1 cellular context compared by ENCODE assay signal in the genomic region with DNA sequence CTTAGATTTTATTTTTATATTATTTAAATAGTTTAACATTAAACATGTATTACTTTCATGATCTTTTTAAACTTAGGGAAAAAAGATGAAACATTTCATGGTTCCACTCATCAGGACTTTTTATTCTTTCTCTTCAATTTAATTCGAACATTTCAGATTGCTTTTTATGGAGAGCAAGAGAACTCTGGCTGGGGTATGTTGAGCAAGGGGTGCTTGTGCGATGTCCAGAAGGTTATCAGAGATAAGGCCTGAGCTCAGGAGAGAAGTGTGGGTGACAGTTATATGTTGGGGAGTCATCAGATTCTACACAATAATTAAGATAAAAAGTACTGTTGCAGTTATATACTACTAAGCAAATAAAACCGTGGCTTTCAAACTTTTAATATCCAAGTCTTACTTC.
TF ChIP-seq lines count a peak whose summit lies in the region.

No MANE protein-coding gene starts in this region.

TF ChIP-seq in K562, 482 proteins besides CTCF, POLR2A, EP300 and RAD21 (continues in another document):
- TF ChIP-seq TRIM24 (IDR thresholded peaks at IDR 0.05) = peak in 1 of 2 experiments; percentile 46; a peak in 1 of 4 replicates
- no peak for TF ChIP-seq TEAD2 (tag; IDR thresholded peaks at IDR 0.05)
- TF ChIP-seq, protein P1, sequence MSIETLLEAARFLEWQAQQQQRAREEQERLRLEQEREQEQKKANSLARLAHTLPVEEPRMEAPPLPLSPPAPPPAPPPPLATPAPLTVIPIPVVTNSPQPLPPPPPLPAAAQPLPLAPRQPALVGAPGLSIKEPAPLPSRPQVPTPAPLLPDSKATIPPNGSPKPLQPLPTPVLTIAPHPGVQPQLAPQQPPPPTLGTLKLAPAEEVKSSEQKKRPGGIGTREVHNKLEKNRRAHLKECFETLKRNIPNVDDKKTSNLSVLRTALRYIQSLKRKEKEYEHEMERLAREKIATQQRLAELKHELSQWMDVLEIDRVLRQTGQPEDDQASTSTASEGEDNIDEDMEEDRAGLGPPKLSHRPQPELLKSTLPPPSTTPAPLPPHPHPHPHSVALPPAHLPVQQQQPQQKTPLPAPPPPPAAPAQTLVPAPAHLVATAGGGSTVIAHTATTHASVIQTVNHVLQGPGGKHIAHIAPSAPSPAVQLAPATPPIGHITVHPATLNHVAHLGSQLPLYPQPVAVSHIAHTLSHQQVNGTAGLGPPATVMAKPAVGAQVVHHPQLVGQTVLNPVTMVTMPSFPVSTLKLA (conservative IDR thresholded peaks at IDR 0.05) = no peak
- peak in 1 of 2 experiments; percentile 82; a peak in 2 of 4 replicates for TF ChIP-seq RCOR1 (IDR thresholded peaks at IDR 0.05; ENCODE audit: borderline replicate concordance in 1 of 2, low read depth in 2 of 2, low read length in 2 of 2)
- peak; percentile 58 for TF ChIP-seq MTA2 (IDR thresholded peaks at IDR 0.05; ENCODE audit: low read depth)
- no peak for TF ChIP-seq SMAD4 (CRISPR knock-in tag; conservative IDR thresholded peaks at IDR 0.05)
- TF ChIP-seq NCOA6 (IDR thresholded peaks at IDR 0.05) = no peak
- TF ChIP-seq, protein P2, sequence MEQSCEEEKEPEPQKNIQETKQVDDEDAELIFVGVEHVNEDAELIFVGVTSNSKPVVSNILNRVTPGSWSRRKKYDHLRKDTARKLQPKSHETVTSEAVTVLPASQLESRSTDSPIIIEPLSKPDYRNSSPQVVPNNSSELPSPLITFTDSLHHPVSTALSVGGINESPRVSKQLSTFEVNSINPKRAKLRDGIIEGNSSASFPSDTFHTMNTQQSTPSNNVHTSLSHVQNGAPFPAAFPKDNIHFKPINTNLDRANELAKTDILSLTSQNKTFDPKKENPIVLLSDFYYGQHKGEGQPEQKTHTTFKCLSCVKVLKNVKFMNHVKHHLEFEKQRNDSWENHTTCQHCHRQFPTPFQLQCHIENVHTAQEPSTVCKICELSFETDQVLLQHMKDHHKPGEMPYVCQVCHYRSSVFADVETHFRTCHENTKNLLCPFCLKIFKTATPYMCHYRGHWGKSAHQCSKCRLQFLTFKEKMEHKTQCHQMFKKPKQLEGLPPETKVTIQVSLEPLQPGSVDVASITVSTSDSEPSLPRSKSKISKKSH (CRISPR knock-in tag; IDR thresholded peaks at IDR 0.05) = no peak
- no peak for TF ChIP-seq FOS (IDR thresholded peaks at IDR 0.05; ENCODE audit: extremely low read depth, insufficient read length)
- TF ChIP-seq ZNF408 (CRISPR knock-in tag; IDR thresholded peaks at IDR 0.05; ENCODE audit: low read depth) = no peak
- TF ChIP-seq CREM (IDR thresholded peaks at IDR 0.05; ENCODE audit: low read depth) = 0 out of 2 replicates have a peak, but pooled peaks have one; percentile 8
- peak; percentile 58; the same call in 1 of the 2 replicates for TF ChIP-seq JUND (IDR thresholded peaks at IDR 0.05; ENCODE audit: borderline replicate concordance, low read depth, low read length)
- no peak for TF ChIP-seq JUND (tag; IDR thresholded peaks at IDR 0.05; ENCODE audit: borderline replicate concordance, low read depth, low read length)
- peak; percentile 17 for TF ChIP-seq DACH1 (IDR thresholded peaks at IDR 0.05; ENCODE audit: partially characterized antibody)
- TF ChIP-seq CCNT2 (IDR thresholded peaks at IDR 0.05; ENCODE audit: borderline replicate concordance, extremely low read depth, insufficient read length, low read depth, low read length) = no peak
- TF ChIP-seq, protein P3, sequence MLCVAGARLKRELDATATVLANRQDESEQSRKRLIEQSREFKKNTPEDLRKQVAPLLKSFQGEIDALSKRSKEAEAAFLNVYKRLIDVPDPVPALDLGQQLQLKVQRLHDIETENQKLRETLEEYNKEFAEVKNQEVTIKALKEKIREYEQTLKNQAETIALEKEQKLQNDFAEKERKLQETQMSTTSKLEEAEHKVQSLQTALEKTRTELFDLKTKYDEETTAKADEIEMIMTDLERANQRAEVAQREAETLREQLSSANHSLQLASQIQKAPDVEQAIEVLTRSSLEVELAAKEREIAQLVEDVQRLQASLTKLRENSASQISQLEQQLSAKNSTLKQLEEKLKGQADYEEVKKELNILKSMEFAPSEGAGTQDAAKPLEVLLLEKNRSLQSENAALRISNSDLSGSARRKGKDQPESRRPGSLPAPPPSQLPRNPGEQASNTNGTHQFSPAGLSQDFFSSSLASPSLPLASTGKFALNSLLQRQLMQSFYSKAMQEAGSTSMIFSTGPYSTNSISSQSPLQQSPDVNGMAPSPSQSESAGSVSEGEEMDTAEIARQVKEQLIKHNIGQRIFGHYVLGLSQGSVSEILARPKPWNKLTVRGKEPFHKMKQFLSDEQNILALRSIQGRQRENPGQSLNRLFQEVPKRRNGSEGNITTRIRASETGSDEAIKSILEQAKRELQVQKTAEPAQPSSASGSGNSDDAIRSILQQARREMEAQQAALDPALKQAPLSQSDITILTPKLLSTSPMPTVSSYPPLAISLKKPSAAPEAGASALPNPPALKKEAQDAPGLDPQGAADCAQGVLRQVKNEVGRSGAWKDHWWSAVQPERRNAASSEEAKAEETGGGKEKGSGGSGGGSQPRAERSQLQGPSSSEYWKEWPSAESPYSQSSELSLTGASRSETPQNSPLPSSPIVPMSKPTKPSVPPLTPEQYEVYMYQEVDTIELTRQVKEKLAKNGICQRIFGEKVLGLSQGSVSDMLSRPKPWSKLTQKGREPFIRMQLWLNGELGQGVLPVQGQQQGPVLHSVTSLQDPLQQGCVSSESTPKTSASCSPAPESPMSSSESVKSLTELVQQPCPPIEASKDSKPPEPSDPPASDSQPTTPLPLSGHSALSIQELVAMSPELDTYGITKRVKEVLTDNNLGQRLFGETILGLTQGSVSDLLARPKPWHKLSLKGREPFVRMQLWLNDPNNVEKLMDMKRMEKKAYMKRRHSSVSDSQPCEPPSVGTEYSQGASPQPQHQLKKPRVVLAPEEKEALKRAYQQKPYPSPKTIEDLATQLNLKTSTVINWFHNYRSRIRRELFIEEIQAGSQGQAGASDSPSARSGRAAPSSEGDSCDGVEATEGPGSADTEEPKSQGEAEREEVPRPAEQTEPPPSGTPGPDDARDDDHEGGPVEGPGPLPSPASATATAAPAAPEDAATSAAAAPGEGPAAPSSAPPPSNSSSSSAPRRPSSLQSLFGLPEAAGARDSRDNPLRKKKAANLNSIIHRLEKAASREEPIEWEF (CRISPR knock-in tag; IDR thresholded peaks at IDR 0.05) = no peak
- no peak for TF ChIP-seq IRF2 (CRISPR knock-in tag; IDR thresholded peaks at IDR 0.05)
- no peak for TF ChIP-seq MYNN (IDR thresholded peaks at IDR 0.05)
- no peak for TF ChIP-seq MYNN (CRISPR knock-in tag; IDR thresholded peaks at IDR 0.05)
- no peak for TF ChIP-seq ZNF140 (CRISPR knock-in tag; IDR thresholded peaks at IDR 0.05)
- TF ChIP-seq GATAD2A (IDR thresholded peaks at IDR 0.05) = no peak
- no peak for TF ChIP-seq XRCC3 (IDR thresholded peaks at IDR 0.05)
- TF ChIP-seq TAF9B (IDR thresholded peaks at IDR 0.05; ENCODE audit: partially characterized antibody) = no peak
- TF ChIP-seq, protein P4, sequence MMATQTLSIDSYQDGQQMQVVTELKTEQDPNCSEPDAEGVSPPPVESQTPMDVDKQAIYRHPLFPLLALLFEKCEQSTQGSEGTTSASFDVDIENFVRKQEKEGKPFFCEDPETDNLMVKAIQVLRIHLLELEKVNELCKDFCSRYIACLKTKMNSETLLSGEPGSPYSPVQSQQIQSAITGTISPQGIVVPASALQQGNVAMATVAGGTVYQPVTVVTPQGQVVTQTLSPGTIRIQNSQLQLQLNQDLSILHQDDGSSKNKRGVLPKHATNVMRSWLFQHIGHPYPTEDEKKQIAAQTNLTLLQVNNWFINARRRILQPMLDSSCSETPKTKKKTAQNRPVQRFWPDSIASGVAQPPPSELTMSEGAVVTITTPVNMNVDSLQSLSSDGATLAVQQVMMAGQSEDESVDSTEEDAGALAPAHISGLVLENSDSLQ (IDR thresholded peaks at IDR 0.05) = peak; percentile 72
- no peak for TF ChIP-seq PHB (CRISPR knock-in tag; IDR thresholded peaks at IDR 0.05)
- TF ChIP-seq, protein P5, sequence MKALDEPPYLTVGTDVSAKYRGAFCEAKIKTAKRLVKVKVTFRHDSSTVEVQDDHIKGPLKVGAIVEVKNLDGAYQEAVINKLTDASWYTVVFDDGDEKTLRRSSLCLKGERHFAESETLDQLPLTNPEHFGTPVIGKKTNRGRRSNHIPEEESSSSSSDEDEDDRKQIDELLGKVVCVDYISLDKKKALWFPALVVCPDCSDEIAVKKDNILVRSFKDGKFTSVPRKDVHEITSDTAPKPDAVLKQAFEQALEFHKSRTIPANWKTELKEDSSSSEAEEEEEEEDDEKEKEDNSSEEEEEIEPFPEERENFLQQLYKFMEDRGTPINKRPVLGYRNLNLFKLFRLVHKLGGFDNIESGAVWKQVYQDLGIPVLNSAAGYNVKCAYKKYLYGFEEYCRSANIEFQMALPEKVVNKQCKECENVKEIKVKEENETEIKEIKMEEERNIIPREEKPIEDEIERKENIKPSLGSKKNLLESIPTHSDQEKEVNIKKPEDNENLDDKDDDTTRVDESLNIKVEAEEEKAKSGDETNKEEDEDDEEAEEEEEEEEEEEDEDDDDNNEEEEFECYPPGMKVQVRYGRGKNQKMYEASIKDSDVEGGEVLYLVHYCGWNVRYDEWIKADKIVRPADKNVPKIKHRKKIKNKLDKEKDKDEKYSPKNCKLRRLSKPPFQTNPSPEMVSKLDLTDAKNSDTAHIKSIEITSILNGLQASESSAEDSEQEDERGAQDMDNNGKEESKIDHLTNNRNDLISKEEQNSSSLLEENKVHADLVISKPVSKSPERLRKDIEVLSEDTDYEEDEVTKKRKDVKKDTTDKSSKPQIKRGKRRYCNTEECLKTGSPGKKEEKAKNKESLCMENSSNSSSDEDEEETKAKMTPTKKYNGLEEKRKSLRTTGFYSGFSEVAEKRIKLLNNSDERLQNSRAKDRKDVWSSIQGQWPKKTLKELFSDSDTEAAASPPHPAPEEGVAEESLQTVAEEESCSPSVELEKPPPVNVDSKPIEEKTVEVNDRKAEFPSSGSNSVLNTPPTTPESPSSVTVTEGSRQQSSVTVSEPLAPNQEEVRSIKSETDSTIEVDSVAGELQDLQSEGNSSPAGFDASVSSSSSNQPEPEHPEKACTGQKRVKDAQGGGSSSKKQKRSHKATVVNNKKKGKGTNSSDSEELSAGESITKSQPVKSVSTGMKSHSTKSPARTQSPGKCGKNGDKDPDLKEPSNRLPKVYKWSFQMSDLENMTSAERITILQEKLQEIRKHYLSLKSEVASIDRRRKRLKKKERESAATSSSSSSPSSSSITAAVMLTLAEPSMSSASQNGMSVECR (CRISPR knock-in tag; IDR thresholded peaks at IDR 0.05) = no peak
- TF ChIP-seq THRAP3 (IDR thresholded peaks at IDR 0.05; ENCODE audit: borderline replicate concordance) = no peak
- TF ChIP-seq HNRNPK (IDR thresholded peaks at IDR 0.05; ENCODE audit: low read depth, low read length, poor library complexity, severe bottlenecking) = no peak
- TF ChIP-seq, protein P6, sequence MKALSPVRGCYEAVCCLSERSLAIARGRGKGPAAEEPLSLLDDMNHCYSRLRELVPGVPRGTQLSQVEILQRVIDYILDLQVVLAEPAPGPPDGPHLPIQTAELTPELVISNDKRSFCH (CRISPR knock-in tag; IDR thresholded peaks at IDR 0.05) = no peak
- TF ChIP-seq, protein P6 (tag; IDR thresholded peaks at IDR 0.05) = no peak
- no peak for TF ChIP-seq ZNF586 (CRISPR knock-in tag; conservative IDR thresholded peaks at IDR 0.05)
- TF ChIP-seq, protein P7, sequence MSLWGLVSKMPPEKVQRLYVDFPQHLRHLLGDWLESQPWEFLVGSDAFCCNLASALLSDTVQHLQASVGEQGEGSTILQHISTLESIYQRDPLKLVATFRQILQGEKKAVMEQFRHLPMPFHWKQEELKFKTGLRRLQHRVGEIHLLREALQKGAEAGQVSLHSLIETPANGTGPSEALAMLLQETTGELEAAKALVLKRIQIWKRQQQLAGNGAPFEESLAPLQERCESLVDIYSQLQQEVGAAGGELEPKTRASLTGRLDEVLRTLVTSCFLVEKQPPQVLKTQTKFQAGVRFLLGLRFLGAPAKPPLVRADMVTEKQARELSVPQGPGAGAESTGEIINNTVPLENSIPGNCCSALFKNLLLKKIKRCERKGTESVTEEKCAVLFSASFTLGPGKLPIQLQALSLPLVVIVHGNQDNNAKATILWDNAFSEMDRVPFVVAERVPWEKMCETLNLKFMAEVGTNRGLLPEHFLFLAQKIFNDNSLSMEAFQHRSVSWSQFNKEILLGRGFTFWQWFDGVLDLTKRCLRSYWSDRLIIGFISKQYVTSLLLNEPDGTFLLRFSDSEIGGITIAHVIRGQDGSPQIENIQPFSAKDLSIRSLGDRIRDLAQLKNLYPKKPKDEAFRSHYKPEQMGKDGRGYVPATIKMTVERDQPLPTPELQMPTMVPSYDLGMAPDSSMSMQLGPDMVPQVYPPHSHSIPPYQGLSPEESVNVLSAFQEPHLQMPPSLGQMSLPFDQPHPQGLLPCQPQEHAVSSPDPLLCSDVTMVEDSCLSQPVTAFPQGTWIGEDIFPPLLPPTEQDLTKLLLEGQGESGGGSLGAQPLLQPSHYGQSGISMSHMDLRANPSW (CRISPR knock-in tag; IDR thresholded peaks at IDR 0.05) = no peak
- TF ChIP-seq, protein P8, sequence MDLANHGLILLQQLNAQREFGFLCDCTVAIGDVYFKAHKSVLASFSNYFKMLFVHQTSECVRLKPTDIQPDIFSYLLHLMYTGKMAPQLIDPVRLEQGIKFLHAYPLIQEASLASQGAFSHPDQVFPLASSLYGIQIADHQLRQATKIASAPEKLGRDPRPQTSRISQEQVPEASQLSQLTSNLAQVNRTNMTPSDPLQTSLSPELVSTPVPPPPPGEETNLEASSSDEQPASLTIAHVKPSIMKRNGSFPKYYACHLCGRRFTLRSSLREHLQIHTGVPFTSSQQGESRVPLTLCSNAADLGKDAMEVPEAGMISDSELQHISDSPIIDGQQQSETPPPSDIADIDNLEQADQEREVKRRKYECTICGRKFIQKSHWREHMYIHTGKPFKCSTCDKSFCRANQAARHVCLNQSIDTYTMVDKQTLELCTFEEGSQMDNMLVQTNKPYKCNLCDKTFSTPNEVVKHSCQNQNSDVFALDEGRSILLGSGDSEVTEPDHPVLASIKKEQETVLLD (IDR thresholded peaks at IDR 0.05) = no peak
- TF ChIP-seq, protein P9, sequence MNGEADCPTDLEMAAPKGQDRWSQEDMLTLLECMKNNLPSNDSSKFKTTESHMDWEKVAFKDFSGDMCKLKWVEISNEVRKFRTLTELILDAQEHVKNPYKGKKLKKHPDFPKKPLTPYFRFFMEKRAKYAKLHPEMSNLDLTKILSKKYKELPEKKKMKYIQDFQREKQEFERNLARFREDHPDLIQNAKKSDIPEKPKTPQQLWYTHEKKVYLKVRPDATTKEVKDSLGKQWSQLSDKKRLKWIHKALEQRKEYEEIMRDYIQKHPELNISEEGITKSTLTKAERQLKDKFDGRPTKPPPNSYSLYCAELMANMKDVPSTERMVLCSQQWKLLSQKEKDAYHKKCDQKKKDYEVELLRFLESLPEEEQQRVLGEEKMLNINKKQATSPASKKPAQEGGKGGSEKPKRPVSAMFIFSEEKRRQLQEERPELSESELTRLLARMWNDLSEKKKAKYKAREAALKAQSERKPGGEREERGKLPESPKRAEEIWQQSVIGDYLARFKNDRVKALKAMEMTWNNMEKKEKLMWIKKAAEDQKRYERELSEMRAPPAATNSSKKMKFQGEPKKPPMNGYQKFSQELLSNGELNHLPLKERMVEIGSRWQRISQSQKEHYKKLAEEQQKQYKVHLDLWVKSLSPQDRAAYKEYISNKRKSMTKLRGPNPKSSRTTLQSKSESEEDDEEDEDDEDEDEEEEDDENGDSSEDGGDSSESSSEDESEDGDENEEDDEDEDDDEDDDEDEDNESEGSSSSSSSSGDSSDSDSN (IDR thresholded peaks at IDR 0.05; ENCODE audit: borderline replicate concordance in 1 of 2, low read depth in 2 of 2, low read length in 2 of 2) = no peak
- no peak for TF ChIP-seq FOXJ2 (tag; IDR thresholded peaks at IDR 0.05)
- TF ChIP-seq, protein P10, sequence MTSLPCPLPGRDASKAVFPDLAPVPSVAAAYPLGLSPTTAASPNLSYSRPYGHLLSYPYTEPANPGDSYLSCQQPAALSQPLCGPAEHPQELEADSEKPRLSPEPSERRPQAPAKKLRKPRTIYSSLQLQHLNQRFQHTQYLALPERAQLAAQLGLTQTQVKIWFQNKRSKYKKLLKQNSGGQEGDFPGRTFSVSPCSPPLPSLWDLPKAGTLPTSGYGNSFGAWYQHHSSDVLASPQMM (CRISPR knock-in tag; IDR thresholded peaks at IDR 0.05) = no peak
